ENCODE assay signal across 22 cellular contexts in genomic region chr22:45483918-45484499, GRCh38. TPM values are rescaled to one million over a fixed set of nuclear protein-coding genes. Genes with fewer than 3 reads are reported as not detected.
"Had no signal": no experiment of that assay in that cellular context is flagged by ENCODE, and none has a peak within 500 bp of the region (broad histone marks: within the 10 kb centered on the region; RNA-seq: fewer than 3 reads in every experiment).

No MANE protein-coding gene starts in this region.

- H3K27ac ChIP-seq: body of pancreas, epithelial cell of prostate, prostate gland, right atrium auricular region, skin epidermis, testis had no signal

- H3K36me3 Mint-ChIP-seq: activated naive CD8-positive, alpha-beta T cell treated with anti-CD3 and anti-CD28 coated beads, Interleukin-2, amount 10 ng/mL, durations not matched to agents 7 days and 5 days; memory B cell; T-cell had no signal

- H3K4me1 Mint-ChIP-seq: activated CD4-positive, alpha-beta memory T cell treated with anti-CD3 and anti-CD28 coated beads, Interleukin-2, amount 10 ng/mL, durations not matched to agents 7 days and 5 days; activated CD8-positive, alpha-beta memory T cell treated with anti-CD3 and anti-CD28 coated beads, Interleukin-2, amount 10 ng/mL, durations not matched to agents 7 days and 5 days; activated naive CD8-positive, alpha-beta T cell treated with anti-CD3 and anti-CD28 coated beads, Interleukin-2, amount 10 ng/mL, durations not matched to agents 7 days and 5 days; memory B cell; T-cell had no signal

- H3K27me3 ChIP-seq: body of pancreas, right atrium auricular region, testis had no signal

- ATAC-seq: activated CD8-positive, alpha-beta memory T cell treated with anti-CD3 and anti-CD28 coated beads, Interleukin-2, amount 10 ng/mL, durations not matched to agents 7 days and 5 days; body of pancreas; T-cell had no signal

- DNase-seq: activated CD4-positive, alpha-beta memory T cell treated with anti-CD3 and anti-CD28 coated beads, Interleukin-2, amount 10 ng/mL, durations not matched to agents 7 days and 5 days; activated CD4-positive, alpha-beta T cell treated with anti-CD3 and anti-CD28 coated beads for 48 hours; activated CD4-positive, CD25-positive, alpha-beta regulatory T cell; activated CD8-positive, alpha-beta memory T cell treated with anti-CD3 and anti-CD28 coated beads, Interleukin-2, amount 10 ng/mL, durations not matched to agents 7 days and 5 days; activated naive CD4-positive, alpha-beta T cell treated with Interleukin-2 at 50 U/mL for 16 hours; activated naive CD8-positive, alpha-beta T cell treated with anti-CD3 and anti-CD28 coated beads, Interleukin-2, amount 10 ng/mL, durations not matched to agents 7 days and 5 days; amygdala; body of pancreas; caudate nucleus; dorsolateral prefrontal cortex; foreskin fibroblast; hippocampal formation; nucleus accumbens; stimulated activated CD4-positive, alpha-beta T cell treated with anti-CD3 and anti-CD28 coated beads, Interleukin-4, amount 100 ng/mL, for 1 hour; T-cell; testis had no signal

- H3K4me3 Mint-ChIP-seq: activated CD4-positive, alpha-beta memory T cell treated with anti-CD3 and anti-CD28 coated beads, Interleukin-2, amount 10 ng/mL, durations not matched to agents 7 days and 5 days; activated CD8-positive, alpha-beta memory T cell treated with anti-CD3 and anti-CD28 coated beads, Interleukin-2, amount 10 ng/mL, durations not matched to agents 7 days and 5 days; activated naive CD8-positive, alpha-beta T cell treated with anti-CD3 and anti-CD28 coated beads, Interleukin-2, amount 10 ng/mL, durations not matched to agents 7 days and 5 days; memory B cell; nephron; T-cell had no signal

- H3K36me3 ChIP-seq: prostate gland, right atrium auricular region had no signal

- H3K9me3 ChIP-seq: body of pancreas, prostate gland, right atrium auricular region, testis had no signal

- H3K9me3 Mint-ChIP-seq: activated CD4-positive, alpha-beta memory T cell treated with anti-CD3 and anti-CD28 coated beads, Interleukin-2, amount 10 ng/mL, durations not matched to agents 7 days and 5 days had no signal

- H3K4me3 ChIP-seq: body of pancreas, dorsolateral prefrontal cortex, prostate gland, right atrium auricular region, skin epidermis, testis had no signal

- H3K27ac Mint-ChIP-seq: activated CD4-positive, alpha-beta memory T cell treated with anti-CD3 and anti-CD28 coated beads, Interleukin-2, amount 10 ng/mL, durations not matched to agents 7 days and 5 days; activated CD8-positive, alpha-beta memory T cell treated with anti-CD3 and anti-CD28 coated beads, Interleukin-2, amount 10 ng/mL, durations not matched to agents 7 days and 5 days; activated naive CD8-positive, alpha-beta T cell treated with anti-CD3 and anti-CD28 coated beads, Interleukin-2, amount 10 ng/mL, durations not matched to agents 7 days and 5 days; memory B cell; T-cell had no signal

- H3K4me1 ChIP-seq: body of pancreas, prostate gland, testis had no signal

RNA-seq across cellular contexts. Expression of gene FBLN1, which starts 18.7 kb away (rescaled TPM):
- total RNA-seq: activated CD4-positive, alpha-beta memory T cell treated with anti-CD3 and anti-CD28 coated beads, Interleukin-2, amount 10 ng/mL, durations not matched to agents 7 days and 5 days; activated naive CD8-positive, alpha-beta T cell treated with anti-CD3 and anti-CD28 coated beads, Interleukin-2, amount 10 ng/mL, durations not matched to agents 7 days and 5 days had no signal
